ENCODE assay signal across 31 cellular contexts in genomic region chr4:61493041-61493440, GRCh38.
"Had no signal": no experiment of that assay in that cellular context is flagged by ENCODE, and none has a peak within 500 bp of the region (broad histone marks: within the 10 kb centered on the region; RNA-seq: fewer than 3 reads in every experiment).

No MANE protein-coding gene starts in this region.

- H3K4me3 ChIP-seq: breast epithelium, esophagus muscularis mucosa, heart right ventricle, left lung, lung, thoracic aorta, uterus had no signal

- H3K27me3 ChIP-seq: breast epithelium, esophagus muscularis mucosa, foreskin keratinocyte, heart right ventricle, left lung, uterus had no signal

- H3K27me3 Mint-ChIP-seq: activated CD4-positive, alpha-beta memory T cell treated with anti-CD3 and anti-CD28 coated beads for 36 hours; activated CD4-positive, alpha-beta T cell treated with anti-CD3 and anti-CD28 coated beads, Interleukin-2, amount 10 ng/mL, durations not matched to agents 24 days and 14 days; activated naive CD4-positive, alpha-beta T cell treated with anti-CD3 and anti-CD28 coated beads, Interleukin-2, amount 50 U/mL, for 24 hours; activated naive CD8-positive, alpha-beta T cell treated with anti-CD3 and anti-CD28 coated beads, Interleukin-2, amount 50 U/mL, for 24 hours; dendritic cell treated with granulocyte-macrophage colony-stimulating factor and Interleukin-4, amounts not matched to agents 40 ng/mL and 50 ng/mL, for 4 days; stimulated activated naive CD8-positive, alpha-beta T cell treated with anti-CD3 and anti-CD28 coated beads, Interleukin-15, Interleukin-2, amounts not matched to agents 100 ng/mL and 50 ng/mL, for 24 hours had no signal

- FAIRE-seq: islet of Langerhans, TTC549 had no signal

- H3K36me3 Mint-ChIP-seq: activated CD4-positive, alpha-beta memory T cell treated with anti-CD3 and anti-CD28 coated beads for 36 hours; activated naive CD4-positive, alpha-beta T cell treated with anti-CD3 and anti-CD28 coated beads, Interleukin-2, amount 50 U/mL, for 24 hours; natural killer cell had no signal

- H3K9me3 Mint-ChIP-seq: dendritic cell treated with granulocyte-macrophage colony-stimulating factor and Interleukin-4, amounts not matched to agents 40 ng/mL and 50 ng/mL, for 4 days had no signal

- H3K4me3 Mint-ChIP-seq: activated CD4-positive, alpha-beta memory T cell treated with anti-CD3 and anti-CD28 coated beads for 36 hours; activated CD4-positive, alpha-beta T cell treated with anti-CD3 and anti-CD28 coated beads, Interleukin-2, amount 10 ng/mL, durations not matched to agents 24 days and 14 days; activated naive CD4-positive, alpha-beta T cell treated with anti-CD3 and anti-CD28 coated beads, Interleukin-2, amount 50 U/mL, for 24 hours; activated naive CD8-positive, alpha-beta T cell treated with anti-CD3 and anti-CD28 coated beads, Interleukin-2, amount 50 U/mL, for 24 hours; dendritic cell treated with granulocyte-macrophage colony-stimulating factor and Interleukin-4, amounts not matched to agents 40 ng/mL and 50 ng/mL, for 4 days; natural killer cell; stimulated activated naive CD8-positive, alpha-beta T cell treated with anti-CD3 and anti-CD28 coated beads, Interleukin-15, Interleukin-2, amounts not matched to agents 100 ng/mL and 50 ng/mL, for 24 hours; T-helper 1 cell treated with Interleukin-12 subunit alpha and Interleukin-12 subunit beta and Interleukin-4 antibody, amounts not matched to agents 30 μg/mL and 1 μg/mL, for 36 hours had no signal

- DNase-seq: activated CD4-positive, alpha-beta memory T cell treated with anti-CD3 and anti-CD28 coated beads for 36 hours; activated CD4-positive, alpha-beta T cell treated with anti-CD3 and anti-CD28 coated beads, Interleukin-2, amount 10 ng/mL, durations not matched to agents 24 days and 14 days; activated CD4-positive, CD25-positive, alpha-beta regulatory T cell treated with anti-CD3 and anti-CD28 coated beads, Interleukin-2, amount 50 U/mL, for 72 hours; activated CD8-positive, alpha-beta memory T cell treated with anti-CD3 and anti-CD28 coated beads, Interleukin-2, amount 50 U/mL, for 4 hours; activated gamma-delta T cell; activated naive CD8-positive, alpha-beta T cell treated with anti-CD3 and anti-CD28 coated beads, Interleukin-2, amount 50 U/mL, for 24 hours; activated T-cell treated with anti-CD3 and anti-CD28 coated beads, Interleukin-2, amount 50 U/mL, for 1 hour; amygdala; central memory CD4-positive, alpha-beta T cell; foreskin keratinocyte; heart right ventricle; left lung; natural killer cell; posterior cingulate gyrus; right cardiac atrium; stimulated activated CD4-positive, alpha-beta T cell treated with anti-CD3 and anti-CD28 coated beads, Interleukin-15, amount 100 ng/mL, for 24 hours; stimulated activated CD4-positive, alpha-beta T cell treated with anti-CD3 and anti-CD28 coated beads, Interleukin-2, amount 100 ng/mL, for 24 hours; T-helper 9 cell; trophoblast cell; uterus; WERI-Rb-1 had no signal

- H3K4me1 ChIP-seq: breast epithelium, esophagus muscularis mucosa, foreskin keratinocyte, heart right ventricle, left lung, uterus had no signal

- ATAC-seq: activated naive CD8-positive, alpha-beta T cell treated with anti-CD3 and anti-CD28 coated beads, Interleukin-2, amount 50 U/mL, for 24 hours; foreskin keratinocyte; heart right ventricle; left lung; natural killer cell; right cardiac atrium had no signal

- H3K27ac Mint-ChIP-seq: activated CD4-positive, alpha-beta memory T cell treated with anti-CD3 and anti-CD28 coated beads for 36 hours; activated CD4-positive, alpha-beta T cell treated with anti-CD3 and anti-CD28 coated beads, Interleukin-2, amount 10 ng/mL, durations not matched to agents 24 days and 14 days; activated naive CD4-positive, alpha-beta T cell treated with anti-CD3 and anti-CD28 coated beads, Interleukin-2, amount 50 U/mL, for 24 hours; activated naive CD8-positive, alpha-beta T cell treated with anti-CD3 and anti-CD28 coated beads, Interleukin-2, amount 50 U/mL, for 24 hours; dendritic cell treated with granulocyte-macrophage colony-stimulating factor and Interleukin-4, amounts not matched to agents 40 ng/mL and 50 ng/mL, for 4 days; natural killer cell; stimulated activated naive CD8-positive, alpha-beta T cell treated with anti-CD3 and anti-CD28 coated beads, Interleukin-15, Interleukin-2, amounts not matched to agents 100 ng/mL and 50 ng/mL, for 24 hours; T-helper 1 cell treated with Interleukin-12 subunit alpha and Interleukin-12 subunit beta and Interleukin-4 antibody, amounts not matched to agents 30 μg/mL and 1 μg/mL, for 36 hours had no signal

- H3K9me3 ChIP-seq: breast epithelium, esophagus muscularis mucosa, left lung, thoracic aorta, uterus had no signal

- H3K4me1 Mint-ChIP-seq: activated CD4-positive, alpha-beta T cell treated with anti-CD3 and anti-CD28 coated beads, Interleukin-2, amount 10 ng/mL, durations not matched to agents 24 days and 14 days; activated naive CD4-positive, alpha-beta T cell treated with anti-CD3 and anti-CD28 coated beads, Interleukin-2, amount 50 U/mL, for 24 hours; activated naive CD8-positive, alpha-beta T cell treated with anti-CD3 and anti-CD28 coated beads, Interleukin-2, amount 50 U/mL, for 24 hours; natural killer cell had no signal

- H3K36me3 ChIP-seq: breast epithelium, esophagus muscularis mucosa, heart right ventricle, left lung, thoracic aorta, uterus, WERI-Rb-1 had no signal

- H3K27ac ChIP-seq: breast epithelium, esophagus muscularis mucosa, foreskin keratinocyte, heart right ventricle, left lung, thoracic aorta, uterus, WERI-Rb-1 had no signal
